1 cellular context compared by ENCODE assay signal in the genomic region with DNA sequence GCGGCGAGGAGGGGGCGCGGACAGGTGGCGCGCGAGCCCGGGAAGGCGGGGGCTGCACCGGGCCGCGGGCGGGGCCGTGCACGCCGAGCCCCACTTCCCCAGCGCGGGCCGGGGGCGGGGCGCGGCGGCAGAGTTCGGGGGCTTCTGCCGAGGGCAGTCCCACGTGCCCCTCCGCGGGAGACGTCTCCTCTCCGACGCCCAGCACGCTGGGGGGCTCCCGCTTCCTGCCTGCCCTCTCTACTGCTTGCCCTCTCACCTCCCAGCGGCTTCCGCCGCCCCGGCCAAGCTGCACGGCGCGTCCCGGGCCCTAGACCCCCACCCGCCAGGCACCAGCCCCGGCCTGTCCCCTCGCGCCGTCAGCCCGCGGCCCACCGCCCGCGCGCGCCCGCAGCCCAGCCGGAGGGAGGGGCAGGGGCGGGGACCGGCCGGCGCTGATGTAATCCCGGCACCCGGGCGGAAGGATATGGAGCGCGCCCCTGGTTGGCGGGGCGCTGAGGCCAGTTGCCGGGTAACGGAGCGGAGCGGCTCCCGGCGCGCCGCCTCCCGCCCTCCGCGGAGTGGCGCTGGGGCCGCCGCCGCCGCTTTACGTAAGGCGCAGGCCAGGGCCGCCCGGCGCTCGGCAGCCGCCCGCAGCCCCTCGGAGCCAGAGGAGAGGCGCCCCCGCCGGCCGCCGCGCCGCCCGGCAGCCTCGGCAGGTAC.
A peak's percentile ranks its signal among the peaks of the same experiment; 100 is the strongest.
TF ChIP-seq lines count a peak whose summit lies in the region.

A gene with protein sequence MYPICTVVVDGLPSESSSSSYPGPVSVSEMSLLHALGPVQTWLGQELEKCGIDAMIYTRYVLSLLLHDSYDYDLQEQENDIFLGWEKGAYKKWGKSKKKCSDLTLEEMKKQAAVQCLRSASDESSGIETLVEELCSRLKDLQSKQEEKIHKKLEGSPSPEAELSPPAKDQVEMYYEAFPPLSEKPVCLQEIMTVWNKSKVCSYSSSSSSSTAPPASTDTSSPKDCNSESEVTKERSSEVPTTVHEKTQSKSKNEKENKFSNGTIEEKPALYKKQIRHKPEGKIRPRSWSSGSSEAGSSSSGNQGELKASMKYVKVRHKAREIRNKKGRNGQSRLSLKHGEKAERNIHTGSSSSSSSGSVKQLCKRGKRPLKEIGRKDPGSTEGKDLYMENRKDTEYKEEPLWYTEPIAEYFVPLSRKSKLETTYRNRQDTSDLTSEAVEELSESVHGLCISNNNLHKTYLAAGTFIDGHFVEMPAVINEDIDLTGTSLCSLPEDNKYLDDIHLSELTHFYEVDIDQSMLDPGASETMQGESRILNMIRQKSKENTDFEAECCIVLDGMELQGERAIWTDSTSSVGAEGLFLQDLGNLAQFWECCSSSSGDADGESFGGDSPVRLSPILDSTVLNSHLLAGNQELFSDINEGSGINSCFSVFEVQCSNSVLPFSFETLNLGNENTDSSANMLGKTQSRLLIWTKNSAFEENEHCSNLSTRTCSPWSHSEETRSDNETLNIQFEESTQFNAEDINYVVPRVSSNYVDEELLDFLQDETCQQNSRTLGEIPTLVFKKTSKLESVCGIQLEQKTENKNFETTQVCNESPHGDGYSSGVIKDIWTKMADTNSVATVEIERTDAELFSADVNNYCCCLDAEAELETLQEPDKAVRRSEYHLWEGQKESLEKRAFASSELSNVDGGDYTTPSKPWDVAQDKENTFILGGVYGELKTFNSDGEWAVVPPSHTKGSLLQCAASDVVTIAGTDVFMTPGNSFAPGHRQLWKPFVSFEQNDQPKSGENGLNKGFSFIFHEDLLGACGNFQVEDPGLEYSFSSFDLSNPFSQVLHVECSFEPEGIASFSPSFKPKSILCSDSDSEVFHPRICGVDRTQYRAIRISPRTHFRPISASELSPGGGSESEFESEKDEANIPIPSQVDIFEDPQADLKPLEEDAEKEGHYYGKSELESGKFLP (N-terminal part only) (plus strand): TSS at position 581 of the 699 bp plus-strand sequence. CDS start 41,727 bp downstream, outside the sequence.

TF ChIP-seq in HepG2, 621 proteins besides CTCF, POLR2A, EP300 and RAD21 (continued from another document and continues in another):
- TF ChIP-seq AGO1 (IDR thresholded peaks at IDR 0.05; ENCODE audit: low read depth, low read length, poor library complexity, severe bottlenecking) (no peak), GZF1 (CRISPR knock-in tag; IDR thresholded peaks at IDR 0.05) (no peak), REL (CRISPR knock-in tag; conservative IDR thresholded peaks at IDR 0.05) (no peak), SMAD3 (CRISPR knock-in tag; IDR thresholded peaks at IDR 0.05) (no peak), RFXANK (CRISPR knock-in tag; IDR thresholded peaks at IDR 0.05) (no peak), ZNF333 (CRISPR knock-in tag; IDR thresholded peaks at IDR 0.05; ENCODE audit: borderline replicate concordance) (peak; percentile 66; the same call in 1 of the 2 replicates), PCBP1 (IDR thresholded peaks at IDR 0.05; ENCODE audit: borderline replicate concordance, low read depth, low read length) (peak; percentile 90), ZNF251 (CRISPR knock-in tag; IDR thresholded peaks at IDR 0.05) (no peak), ZKSCAN1 (IDR thresholded peaks at IDR 0.05; ENCODE audit: low read length) (no peak), BCL6 (CRISPR knock-in tag; IDR thresholded peaks at IDR 0.05) (peak; percentile 35; the same call in 1 of the 2 replicates), FIP1L1 (IDR thresholded peaks at IDR 0.05; ENCODE audit: borderline replicate concordance, insufficient read depth, low read depth, low read length) (no peak), ZNF264 (CRISPR knock-in tag; IDR thresholded peaks at IDR 0.05) (no peak), CBFB (CRISPR knock-in tag; IDR thresholded peaks at IDR 0.05) (peak; percentile 72; the same call in 1 of the 2 replicates), AGO2 (optimal IDR thresholded peaks at IDR 0.05; ENCODE audit: low read depth, low read length) (no peak), HDAC1 (CRISPR knock-in tag; IDR thresholded peaks at IDR 0.05) (0 out of 2 replicates have a peak, but pooled peaks have one; percentile 58), SOX5 (CRISPR knock-in tag; IDR thresholded peaks at IDR 0.05; ENCODE audit: borderline replicate concordance) (peak; percentile 28; the same call in 1 of the 2 replicates), ZBTB7A (CRISPR knock-in tag; IDR thresholded peaks at IDR 0.05) (no peak), SP4 (CRISPR knock-in tag; IDR thresholded peaks at IDR 0.05) (peak; percentile 90), ZNF766 (CRISPR knock-in tag; IDR thresholded peaks at IDR 0.05; ENCODE audit: borderline replicate concordance) (0 out of 2 replicates have a peak, but pooled peaks have one; percentile 59), ATAD3A (CRISPR knock-in tag; IDR thresholded peaks at IDR 0.05) (no peak), TAF1 (CRISPR knock-in tag; IDR thresholded peaks at IDR 0.05) (no peak), RFX3 (CRISPR knock-in tag; IDR thresholded peaks at IDR 0.05) (peak; percentile 74), ZNF317 (CRISPR knock-in tag; IDR thresholded peaks at IDR 0.05) (no peak), MYC (CRISPR knock-in tag; IDR thresholded peaks at IDR 0.05; ENCODE audit: borderline replicate concordance) (peak; percentile 55), ARHGAP35 (CRISPR knock-in tag; IDR thresholded peaks at IDR 0.05; ENCODE audit: borderline replicate concordance) (no peak), ZNF572 (CRISPR knock-in tag; IDR thresholded peaks at IDR 0.05) (no peak), KLF15 (CRISPR knock-in tag; IDR thresholded peaks at IDR 0.05; ENCODE audit: borderline replicate concordance) (no peak), ZNF615 (CRISPR knock-in tag; IDR thresholded peaks at IDR 0.05; ENCODE audit: borderline replicate concordance) (no peak), SIX4 (CRISPR knock-in tag; IDR thresholded peaks at IDR 0.05) (no peak), ZNF605 (CRISPR knock-in tag; IDR thresholded peaks at IDR 0.05) (no peak), NAIF1 (CRISPR knock-in tag; IDR thresholded peaks at IDR 0.05; ENCODE audit: borderline replicate concordance) (no peak), ZNF33B (CRISPR knock-in tag; IDR thresholded peaks at IDR 0.05) (peak; percentile 77; the same call in 1 of the 2 replicates), ZNF510 (CRISPR knock-in tag; IDR thresholded peaks at IDR 0.05; ENCODE audit: low read depth) (no peak; the same call in 1 of the 2 replicates)
- TF ChIP-seq, protein P1, sequence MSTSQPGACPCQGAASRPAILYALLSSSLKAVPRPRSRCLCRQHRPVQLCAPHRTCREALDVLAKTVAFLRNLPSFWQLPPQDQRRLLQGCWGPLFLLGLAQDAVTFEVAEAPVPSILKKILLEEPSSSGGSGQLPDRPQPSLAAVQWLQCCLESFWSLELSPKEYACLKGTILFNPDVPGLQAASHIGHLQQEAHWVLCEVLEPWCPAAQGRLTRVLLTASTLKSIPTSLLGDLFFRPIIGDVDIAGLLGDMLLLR (CRISPR knock-in tag; IDR thresholded peaks at IDR 0.05) = peak; percentile 70; the same call in 1 of the 2 replicates
- TF ChIP-seq, protein P2, sequence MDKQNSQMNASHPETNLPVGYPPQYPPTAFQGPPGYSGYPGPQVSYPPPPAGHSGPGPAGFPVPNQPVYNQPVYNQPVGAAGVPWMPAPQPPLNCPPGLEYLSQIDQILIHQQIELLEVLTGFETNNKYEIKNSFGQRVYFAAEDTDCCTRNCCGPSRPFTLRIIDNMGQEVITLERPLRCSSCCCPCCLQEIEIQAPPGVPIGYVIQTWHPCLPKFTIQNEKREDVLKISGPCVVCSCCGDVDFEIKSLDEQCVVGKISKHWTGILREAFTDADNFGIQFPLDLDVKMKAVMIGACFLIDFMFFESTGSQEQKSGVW (CRISPR knock-in tag; IDR thresholded peaks at IDR 0.05; ENCODE audit: borderline replicate concordance) = no peak
- TF ChIP-seq, protein P3, sequence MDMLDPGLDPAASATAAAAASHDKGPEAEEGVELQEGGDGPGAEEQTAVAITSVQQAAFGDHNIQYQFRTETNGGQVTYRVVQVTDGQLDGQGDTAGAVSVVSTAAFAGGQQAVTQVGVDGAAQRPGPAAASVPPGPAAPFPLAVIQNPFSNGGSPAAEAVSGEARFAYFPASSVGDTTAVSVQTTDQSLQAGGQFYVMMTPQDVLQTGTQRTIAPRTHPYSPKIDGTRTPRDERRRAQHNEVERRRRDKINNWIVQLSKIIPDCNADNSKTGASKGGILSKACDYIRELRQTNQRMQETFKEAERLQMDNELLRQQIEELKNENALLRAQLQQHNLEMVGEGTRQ (IDR thresholded peaks at IDR 0.05; ENCODE audit: low read depth, low read length) = no peak
- TF ChIP-seq, protein P3 (CRISPR knock-in tag; IDR thresholded peaks at IDR 0.05; ENCODE audit: borderline replicate concordance) = no peak
- TF ChIP-seq, protein P4, sequence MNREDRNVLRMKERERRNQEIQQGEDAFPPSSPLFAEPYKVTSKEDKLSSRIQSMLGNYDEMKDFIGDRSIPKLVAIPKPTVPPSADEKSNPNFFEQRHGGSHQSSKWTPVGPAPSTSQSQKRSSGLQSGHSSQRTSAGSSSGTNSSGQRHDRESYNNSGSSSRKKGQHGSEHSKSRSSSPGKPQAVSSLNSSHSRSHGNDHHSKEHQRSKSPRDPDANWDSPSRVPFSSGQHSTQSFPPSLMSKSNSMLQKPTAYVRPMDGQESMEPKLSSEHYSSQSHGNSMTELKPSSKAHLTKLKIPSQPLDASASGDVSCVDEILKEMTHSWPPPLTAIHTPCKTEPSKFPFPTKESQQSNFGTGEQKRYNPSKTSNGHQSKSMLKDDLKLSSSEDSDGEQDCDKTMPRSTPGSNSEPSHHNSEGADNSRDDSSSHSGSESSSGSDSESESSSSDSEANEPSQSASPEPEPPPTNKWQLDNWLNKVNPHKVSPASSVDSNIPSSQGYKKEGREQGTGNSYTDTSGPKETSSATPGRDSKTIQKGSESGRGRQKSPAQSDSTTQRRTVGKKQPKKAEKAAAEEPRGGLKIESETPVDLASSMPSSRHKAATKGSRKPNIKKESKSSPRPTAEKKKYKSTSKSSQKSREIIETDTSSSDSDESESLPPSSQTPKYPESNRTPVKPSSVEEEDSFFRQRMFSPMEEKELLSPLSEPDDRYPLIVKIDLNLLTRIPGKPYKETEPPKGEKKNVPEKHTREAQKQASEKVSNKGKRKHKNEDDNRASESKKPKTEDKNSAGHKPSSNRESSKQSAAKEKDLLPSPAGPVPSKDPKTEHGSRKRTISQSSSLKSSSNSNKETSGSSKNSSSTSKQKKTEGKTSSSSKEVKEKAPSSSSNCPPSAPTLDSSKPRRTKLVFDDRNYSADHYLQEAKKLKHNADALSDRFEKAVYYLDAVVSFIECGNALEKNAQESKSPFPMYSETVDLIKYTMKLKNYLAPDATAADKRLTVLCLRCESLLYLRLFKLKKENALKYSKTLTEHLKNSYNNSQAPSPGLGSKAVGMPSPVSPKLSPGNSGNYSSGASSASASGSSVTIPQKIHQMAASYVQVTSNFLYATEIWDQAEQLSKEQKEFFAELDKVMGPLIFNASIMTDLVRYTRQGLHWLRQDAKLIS (CRISPR knock-in tag; IDR thresholded peaks at IDR 0.05) = no peak
- TF ChIP-seq, protein P5, sequence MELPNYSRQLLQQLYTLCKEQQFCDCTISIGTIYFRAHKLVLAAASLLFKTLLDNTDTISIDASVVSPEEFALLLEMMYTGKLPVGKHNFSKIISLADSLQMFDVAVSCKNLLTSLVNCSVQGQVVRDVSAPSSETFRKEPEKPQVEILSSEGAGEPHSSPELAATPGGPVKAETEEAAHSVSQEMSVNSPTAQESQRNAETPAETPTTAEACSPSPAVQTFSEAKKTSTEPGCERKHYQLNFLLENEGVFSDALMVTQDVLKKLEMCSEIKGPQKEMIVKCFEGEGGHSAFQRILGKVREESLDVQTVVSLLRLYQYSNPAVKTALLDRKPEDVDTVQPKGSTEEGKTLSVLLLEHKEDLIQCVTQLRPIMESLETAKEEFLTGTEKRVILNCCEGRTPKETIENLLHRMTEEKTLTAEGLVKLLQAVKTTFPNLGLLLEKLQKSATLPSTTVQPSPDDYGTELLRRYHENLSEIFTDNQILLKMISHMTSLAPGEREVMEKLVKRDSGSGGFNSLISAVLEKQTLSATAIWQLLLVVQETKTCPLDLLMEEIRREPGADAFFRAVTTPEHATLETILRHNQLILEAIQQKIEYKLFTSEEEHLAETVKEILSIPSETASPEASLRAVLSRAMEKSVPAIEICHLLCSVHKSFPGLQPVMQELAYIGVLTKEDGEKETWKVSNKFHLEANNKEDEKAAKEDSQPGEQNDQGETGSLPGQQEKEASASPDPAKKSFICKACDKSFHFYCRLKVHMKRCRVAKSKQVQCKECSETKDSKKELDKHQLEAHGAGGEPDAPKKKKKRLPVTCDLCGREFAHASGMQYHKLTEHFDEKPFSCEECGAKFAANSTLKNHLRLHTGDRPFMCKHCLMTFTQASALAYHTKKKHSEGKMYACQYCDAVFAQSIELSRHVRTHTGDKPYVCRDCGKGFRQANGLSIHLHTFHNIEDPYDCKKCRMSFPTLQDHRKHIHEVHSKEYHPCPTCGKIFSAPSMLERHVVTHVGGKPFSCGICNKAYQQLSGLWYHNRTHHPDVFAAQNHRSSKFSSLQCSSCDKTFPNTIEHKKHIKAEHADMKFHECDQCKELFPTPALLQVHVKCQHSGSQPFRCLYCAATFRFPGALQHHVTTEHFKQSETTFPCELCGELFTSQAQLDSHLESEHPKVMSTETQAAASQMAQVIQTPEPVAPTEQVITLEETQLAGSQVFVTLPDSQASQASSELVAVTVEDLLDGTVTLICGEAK (IDR thresholded peaks at IDR 0.05) = no peak
- TF ChIP-seq, protein P5 (CRISPR knock-in tag; IDR thresholded peaks at IDR 0.05) = peak; percentile 43; the same call in 1 of the 2 replicates
